ENCODE assay signal across 15 cellular contexts in genomic region chr11:30206249-30206996, GRCh38. TPM values are rescaled to one million over a fixed set of nuclear protein-coding genes. Genes with fewer than 3 reads are reported as not detected.
DNase-seq lines count a peak whose midpoint lies in the region; ATAC-seq, FAIRE-seq and TF ChIP-seq lines count a peak whose summit lies in the region.
"Had no signal": no experiment of that assay in that cellular context is flagged by ENCODE, and none has a peak within 500 bp of the region (broad histone marks: within the 10 kb centered on the region; RNA-seq: fewer than 3 reads in every experiment).

No MANE protein-coding gene starts in this region.

- H3K9ac ChIP-seq in SU-DHL-6 (ENCODE audit: low read length): peak overlapping the region; percentile 31; the same call in 1 of the 2 replicates
- H3K9ac ChIP-seq in HepG2 (ENCODE audit: insufficient read depth, low read depth, low read length): no peak overlapping the region

- 2% methylated on average over 5 of the region's 5 CpGs for WGBS in HepG2 (ENCODE audit: low lambda C conversion rate)

- TF ChIP-seq EP300 in HepG2 (IDR thresholded peaks at IDR 0.05; ENCODE audit: low read depth in 2 of 2, low read length in 2 of 2) (no peak), HepG2 (CRISPR knock-in tag; IDR thresholded peaks at IDR 0.05; ENCODE audit: borderline replicate concordance) (no peak)

- no peaks in the 10 kb centered on the region for H3K9me2 ChIP-seq in SU-DHL-6 (replicated peaks; ENCODE audit: insufficient read depth, low read length)

- no peaks in the 10 kb centered on the region for H3K9me3 ChIP-seq in SU-DHL-6 (ENCODE audit: insufficient read depth, low read length)
- H3K9me3 ChIP-seq in HepG2 (ENCODE audit: low read length): no peaks in the 10 kb centered on the region
- H3K9me3 ChIP-seq: neutrophil had no signal

- H3K79me2 ChIP-seq in SU-DHL-6 (ENCODE audit: insufficient read depth, low read length) (no peaks in the 10 kb centered on the region), HepG2 (ENCODE audit: insufficient read depth, low read length) (no peaks in the 10 kb centered on the region)

- POLR2A ChIA-PET in HepG2 (lab: Yijun Ruan, JAX): no interaction called here

- no peaks in the 10 kb centered on the region for H3K36me3 ChIP-seq in SU-DHL-6 (ENCODE audit: low read length)
- no peaks in the 10 kb centered on the region for H3K36me3 ChIP-seq in HepG2 (replicated peaks in 1 of 2; ENCODE audit: control insufficient read depth in 1 of 2, insufficient read depth in 2 of 2, low read length in 2 of 2)
- H3K36me3 ChIP-seq: neutrophil had no signal

- TF ChIP-seq CTCF in SU-DHL-6 (IDR thresholded peaks at IDR 0.05; ENCODE audit: insufficient read depth, low read length, poor library complexity, severe bottlenecking) (no peak), HepG2 (CRISPR knock-in tag; IDR thresholded peaks at IDR 0.05) (no peak)

- no TSS peak for BruUV-seq in HepG2 (replicated peaks; lab: Mats Ljungman, UMichigan)

- peak; percentile 83 for ATAC-seq in GM18868 (IDR thresholded peaks at IDR 0.05; ENCODE audit: unreplicated experiment)
- peak; percentile 93 for ATAC-seq in GM21515 (IDR thresholded peaks at IDR 0.05; ENCODE audit: unreplicated experiment)
- peak; percentile 87 for ATAC-seq in HG03066 (IDR thresholded peaks at IDR 0.05; ENCODE audit: low read depth, unreplicated experiment)
- no peak for ATAC-seq in HepG2
- ATAC-seq: left cardiac atrium had no signal

- FAIRE-seq in HepG2 (lab: Jason Lieb, UNC): no peak

- TF ChIP-seq RAD21 in HepG2 (CRISPR knock-in tag; IDR thresholded peaks at IDR 0.05): no peak

- H2AFZ ChIP-seq in SU-DHL-6 (ENCODE audit: low read depth, low read length, severe bottlenecking) (peak overlapping the region; percentile 68), HepG2 (ENCODE audit: low read length) (no peak overlapping the region)

- no peak overlapping the region for H3K4me3 ChIP-seq in SU-DHL-6 (ENCODE audit: insufficient read depth, low read length, poor library complexity, severe bottlenecking)
- no peak overlapping the region for H3K4me3 ChIP-seq in HepG2 (replicated peaks in 1 of 3; ENCODE audit: insufficient read depth in 1 of 3, low read depth in 2 of 3, low read length in 3 of 3)

- H3K4me1 ChIP-seq in HepG2 (ENCODE audit: insufficient read depth, low read length): no peaks in the 10 kb centered on the region

- peak overlapping the region; percentile 66 for H3K4me2 ChIP-seq in SU-DHL-6 (ENCODE audit: low read depth, low read length, poor library complexity, severe bottlenecking)
- no peak overlapping the region for H3K4me2 ChIP-seq in HepG2 (ENCODE audit: low read depth, low read length)

- in situ Hi-C loops in HepG2 (cut with HindIII; ENCODE audit: extremely low pct_ligation_motif_present, low pct_unique_long_range_greater_than_20kb): no loop called here

- H3K27ac ChIP-seq in SU-DHL-6 (ENCODE audit: low read depth, low read length): peak overlapping the region; percentile 77
- no peak overlapping the region for H3K27ac ChIP-seq in HepG2 (ENCODE audit: extremely low read length, insufficient read depth, low read length)
- H3K27ac ChIP-seq: neutrophil had no signal

- no peaks in the 10 kb centered on the region for H4K20me1 ChIP-seq in SU-DHL-6 (ENCODE audit: low read depth, low read length)
- H4K20me1 ChIP-seq in HepG2 (ENCODE audit: insufficient read depth, low read length): no peaks in the 10 kb centered on the region

- no peak for TF ChIP-seq POLR2A in HepG2 (IDR thresholded peaks at IDR 0.05; ENCODE audit: insufficient read depth in 1 of 2, low read depth in 2 of 2, low read length in 2 of 2)

- intact Hi-C loops in HepG2 (cut with micrococcal nuclease; ENCODE audit: unreplicated experiment): no loop called here

- DNase-seq in stimulated activated CD4-positive, alpha-beta T cell treated with anti-CD3 and anti-CD28 coated beads, Interleukin-2, amount 100 ng/mL, for 24 hours: no peak
- DNase-seq in NCI-H1694 (lab: John Stamatoyannopoulos, UW) (no peak), COLO668 (lab: John Stamatoyannopoulos, UW; ENCODE audit: unreplicated experiment) (no peak), HepG2 (ENCODE audit: low spot score) (no peak)
- DNase-seq: DMS153, HFFc6, left cardiac atrium, NCI-H1105 treated with DMSO at 0.1 percent for 48 hours, T-helper 9 cell had no signal

- H3F3A ChIP-seq in SU-DHL-6 (ENCODE audit: insufficient read depth): no peaks in the 10 kb centered on the region

- CTCF ChIA-PET in HepG2 (lab: Yijun Ruan, JAX; ENCODE audit: low intra/inter-chr PET ratio, low total read pairs): no interaction called here

- H3K27me3 ChIP-seq in SU-DHL-6 (ENCODE audit: low read length) (no peaks in the 10 kb centered on the region), HepG2 (ENCODE audit: control insufficient read depth in 1 of 2, insufficient read depth in 2 of 2, low read length in 2 of 2) (no peaks in the 10 kb centered on the region)
- H3K27me3 ChIP-seq: neutrophil had no signal

TF ChIP-seq in HepG2, 621 proteins besides CTCF, POLR2A, EP300 and RAD21:
- TF ChIP-seq ZNF354B (CRISPR knock-in tag; IDR thresholded peaks at IDR 0.05): no peak
- TF ChIP-seq ZNF30 (CRISPR knock-in tag; IDR thresholded peaks at IDR 0.05): no peak
- no peak for TF ChIP-seq KLF6 (CRISPR knock-in tag; IDR thresholded peaks at IDR 0.05)
- no peak for TF ChIP-seq KLF16 (CRISPR knock-in tag; IDR thresholded peaks at IDR 0.05)
- TF ChIP-seq ZNF256 (CRISPR knock-in tag; conservative IDR thresholded peaks at IDR 0.05): no peak
- TF ChIP-seq ZZZ3 (CRISPR knock-in tag; IDR thresholded peaks at IDR 0.05; ENCODE audit: borderline replicate concordance): no peak

RNA-seq across cellular contexts. Expression of gene FSHB, which starts 24.4 kb away (rescaled TPM):
- total RNA-seq in HepG2 (2016; rRNA removed; fragmentation: Illumina TruSeq; extraction: Trizol): not detected in 2 replicates
- not detected in 2 replicates for total RNA-seq in HepG2 (2016; cell fraction: cytosol; rRNA removed; fragmentation: Illumina TruSeq; extraction: Trizol; ENCODE audit: low read depth)
- total RNA-seq in HepG2 (2016; cell fraction: insoluble cytoplasmic fraction; rRNA removed; fragmentation: Illumina TruSeq; extraction: Trizol): not detected in 2 replicates
- not detected in 2 replicates for total RNA-seq in HepG2 (2016; cell fraction: membrane; rRNA removed; fragmentation: Illumina TruSeq; extraction: Trizol)
- not detected in 2 replicates for total RNA-seq in HepG2 (2016; cell fraction: nucleus; rRNA removed; fragmentation: Illumina TruSeq; extraction: Trizol)
- polyA plus RNA-seq in HepG2 (2011; rRNA removed): not detected in 2 replicates
- polyA plus RNA-seq in HepG2 (2011; cell fraction: cytosol; rRNA removed): not detected in 2 replicates
- polyA plus RNA-seq in HepG2 (2011; cell fraction: nucleus; rRNA removed): not detected in 2 replicates
- polyA plus RNA-seq in HepG2 (2012): not detected in 2 replicates
- not detected in 2 replicates for polyA plus RNA-seq in HepG2 (2016; cell fraction: cytosol; fragmentation: Illumina TruSeq; extraction: Trizol; ENCODE audit: low read depth)
- polyA plus RNA-seq in HepG2 (2016; cell fraction: insoluble cytoplasmic fraction; fragmentation: Illumina TruSeq; extraction: Trizol; ENCODE audit: low read depth): not detected in 2 replicates
- not detected in 2 replicates for polyA plus RNA-seq in HepG2 (2016; cell fraction: membrane; fragmentation: Illumina TruSeq; extraction: Trizol; ENCODE audit: low read depth)
- polyA plus RNA-seq in HepG2 (2016; cell fraction: nucleus; fragmentation: Illumina TruSeq; extraction: Trizol; ENCODE audit: insufficient read depth, low read depth): not detected in 2 replicates
- polyA minus RNA-seq in HepG2 (2011; rRNA and poly(A)+ RNA removed; ENCODE audit: low replicate concordance): not detected in 2 replicates
- not detected in 2 replicates for polyA minus RNA-seq in HepG2 (2011; cell fraction: cytosol; rRNA and poly(A)+ RNA removed)
- polyA minus RNA-seq in HepG2 (2011; cell fraction: nucleus; rRNA and poly(A)+ RNA removed): not detected in 2 replicates
- total RNA-seq: fibroblast of lung, HFFc6, left cardiac atrium had no signal
- polyA plus RNA-seq: fibroblast of lung had no signal
